ENCODE assay signal across 8 cellular contexts in genomic region chr7:101125989-101126650, GRCh38. TPM values are rescaled to one million over a fixed set of nuclear protein-coding genes. Genes with fewer than 3 reads are reported as not detected.
DNase-seq lines count a peak whose midpoint lies in the region; ATAC-seq, FAIRE-seq and TF ChIP-seq lines count a peak whose summit lies in the region.

No MANE protein-coding gene starts in this region.

- H2BK15ac ChIP-seq in H1 (ENCODE audit: low read length), result no peak overlapping the region; the same call in 1 of the 2 replicates

- H3K27me3 ChIP-seq in H1 (replicated peaks in 1 of 4; ENCODE audit: control insufficient read depth in 3 of 4, extremely low read depth in 1 of 4, insufficient read depth in 3 of 4, low read length in 3 of 4) (no peaks in the 10 kb centered on the region; a peak in 1 of 7 replicates), mucosa of stomach (ENCODE audit: control insufficient read depth, insufficient read depth, low read length) (peaks cover 18% of the 10 kb centered on the region)

- peak overlapping the region; percentile 88; the same call in 1 of the 2 replicates for H2BK20ac ChIP-seq in H1 (ENCODE audit: low read length)

- H3K23ac ChIP-seq in H1 (ENCODE audit: insufficient read length), result no peak overlapping the region

- no peaks in the 10 kb centered on the region; the same call in 1 of the 2 replicates for H3K23me2 ChIP-seq in H1 (ENCODE audit: low read depth, low read length)

- TF ChIP-seq CTCF in H1 (IDR thresholded peaks at IDR 0.05; ENCODE audit: control extremely low read depth in 1 of 3, insufficient read depth in 1 of 3, low read depth in 1 of 3, low read length in 3 of 3), result no peak
- no peak for TF ChIP-seq CTCF in Calu3 (IDR thresholded peaks at IDR 0.05; ENCODE audit: unreplicated experiment)

- no peaks in the 10 kb centered on the region for H3K27me3 Mint-ChIP-seq in Calu3 (ENCODE audit: unreplicated experiment)

- CTCF ChIA-PET in H1 (lab: Charles Lee; ENCODE audit: partially characterized antibody) (interaction anchor here (0.6 to 8.3 kb wide), 14 partner anchors 9 to 159 kb away, joined by 3 to 80 read pairs (median 4); no protein-coding TSS in a partner anchor), Calu3 (lab: Charles Lee) (interaction anchor here (1.0 kb wide), 1 partner anchor 18 kb away, joined by 4 read pairs; no protein-coding TSS in a partner anchor)

- peak overlapping the region; percentile 36 for H3K4ac ChIP-seq in H1 (replicated peaks; ENCODE audit: insufficient read length, low read depth, low read length)

- H3K79me2 ChIP-seq in H1 (ENCODE audit: control insufficient read depth in 1 of 2, insufficient read depth in 2 of 2, low read length in 2 of 2), result no peaks in the 10 kb centered on the region

- peak overlapping the region; percentile 57 to 70; a peak in 3 of 4 replicates for H3K4me2 ChIP-seq in H1 (ENCODE audit: insufficient read depth in 1 of 2, low read depth in 2 of 2, low read length in 2 of 2)

- H2AK5ac ChIP-seq in H1 (ENCODE audit: low read depth, low read length), result no peak overlapping the region

- H3K56ac ChIP-seq in H1 (replicated peaks; ENCODE audit: insufficient read length, low read depth, low read length), result no peak overlapping the region

- H2BK120ac ChIP-seq in H1 (replicated peaks; ENCODE audit: low read depth, low read length), result peak overlapping the region; percentile 18

- peak overlapping the region; percentile 67 for H4K91ac ChIP-seq in H1 (replicated peaks; ENCODE audit: insufficient read length, low read length)

- WGBS in H1 (ENCODE audit: extremely low coverage in 1 of 2, insufficient coverage in 1 of 2, insufficient read length in 1 of 2, insufficient replicate concordance in 2 of 2, low coverage in 1 of 2, low lambda C conversion rate in 2 of 2, missing lambda C conversion rate in 1 of 2), 2 experiments, result 86% methylated on average over 15 of the region's 15 CpGs; no CpG with 5 or more reads in 1 of the 2 experiments

- H3K18ac ChIP-seq in H1 (ENCODE audit: extremely low read depth, low read length), result peak overlapping the region; percentile 25; the same call in 1 of the 2 replicates

- H3K4me3 Mint-ChIP-seq in Calu3 (ENCODE audit: low read depth, unreplicated experiment), result no peak overlapping the region

- BruUV-seq in Calu3 (replicated peaks; lab: Mats Ljungman, UMichigan), result no TSS peak

- H4K20me1 ChIP-seq in H1 (replicated peaks in 1 of 2; ENCODE audit: control insufficient read depth in 1 of 2, insufficient read depth in 2 of 2, low read length in 2 of 2), result no peaks in the 10 kb centered on the region

- H3K27ac ChIP-seq in H1 (ENCODE audit: low read depth, low read length), result no peak overlapping the region

- H3K4me3 ChIP-seq in H1 (ENCODE audit: extremely low read depth in 1 of 4, insufficient read depth in 2 of 4, low read depth in 3 of 4, low read length in 4 of 4) (no peak overlapping the region), mucosa of stomach (ENCODE audit: low read length) (no peak overlapping the region)

- peak overlapping the region; percentile 97; the same call in 1 of the 2 replicates for H2BK12ac ChIP-seq in H1 (ENCODE audit: low read depth, low read length)

- POLR2A ChIA-PET in H1 (lab: Charles Lee; ENCODE audit: partially characterized antibody), result interaction anchor here (0.6 to 3.2 kb wide), 7 partner anchors 9 to 236 kb away, joined by 3 to 15 read pairs (median 3); no protein-coding TSS in a partner anchor

- no peak overlapping the region for H3K14ac ChIP-seq in H1 (ENCODE audit: insufficient read length)

- DNase-seq in Ammon's horn (ENCODE audit: low spot score) (peak; percentile 60), NCI-H2196 treated with DMSO at 0.1 percent for 48 hours (lab: John Stamatoyannopoulos, UW; ENCODE audit: unreplicated experiment) (peak; percentile 52), H1 (ENCODE audit: low read depth in 1 of 2, low spot score in 2 of 2) (no peak), DMS153 treated with DMSO at 0.1 percent for 48 hours (lab: John Stamatoyannopoulos, UW; ENCODE audit: unreplicated experiment) (no peak), Calu3 (no peak)
- no peak for DNase-seq in activated CD8-positive, alpha-beta memory T cell treated with anti-CD3 and anti-CD28 coated beads, Interleukin-2, amount 50 U/mL, for 4 hours

- TF ChIP-seq RAD21 in H1 (IDR thresholded peaks at IDR 0.05 in 1 of 2, conservative IDR thresholded peaks at IDR 0.05 in 1 of 2; ENCODE audit: low read depth in 2 of 2, low read length in 2 of 2), result no peak

- peak overlapping the region; percentile 10; the same call in 1 of the 2 replicates for H2BK5ac ChIP-seq in H1 (ENCODE audit: low read depth, low read length)

- H3K9ac ChIP-seq in H1 (replicated peaks in 1 of 4; ENCODE audit: extremely low read depth in 1 of 4, low read depth in 3 of 4, low read length in 3 of 4) (no peak overlapping the region), mucosa of stomach (ENCODE audit: low read length) (peak overlapping the region; percentile 45)

- TF ChIP-seq POLR2A in H1 (IDR thresholded peaks at IDR 0.05; ENCODE audit: control extremely low read depth in 1 of 2, low read depth in 2 of 2, low read length in 2 of 2), result no peak

- H3K9me3 Mint-ChIP-seq in Calu3 (ENCODE audit: low read depth, unreplicated experiment), result no peaks in the 10 kb centered on the region

- H3K9me3 ChIP-seq in H1 (ENCODE audit: insufficient read depth in 2 of 2, low read depth in 1 of 2, low read length in 1 of 2), result peaks cover 0 to 4% of the 10 kb centered on the region in 2 experiments; a peak in 1 of 4 replicates
- no peaks in the 10 kb centered on the region for H3K9me3 ChIP-seq in mucosa of stomach (ENCODE audit: control insufficient read depth, low read length)

- no peak for TF ChIP-seq EP300 in H1 (IDR thresholded peaks at IDR 0.05; ENCODE audit: borderline replicate concordance in 1 of 2, low read depth in 2 of 2, low read length in 2 of 2)

- ATAC-seq in GM21447 (IDR thresholded peaks at IDR 0.05; ENCODE audit: unreplicated experiment), result peak; percentile 65

- no peak overlapping the region for H3K27ac Mint-ChIP-seq in Calu3 (ENCODE audit: unreplicated experiment)

- intact Hi-C loops in Calu3 (cut with micrococcal nuclease; ENCODE audit: unreplicated experiment), result no loop called here

- H3K4me1 ChIP-seq in H1 (replicated peaks in 1 of 4; ENCODE audit: control insufficient read depth in 3 of 4, insufficient read depth in 4 of 4, low read length in 3 of 4) (peaks cover 11 to 19% (median 12%) of the 10 kb centered on the region in 4 experiments), mucosa of stomach (ENCODE audit: control insufficient read depth, insufficient read depth, low read length) (peaks cover 37% of the 10 kb centered on the region)

- no peak overlapping the region; the same call in 1 of the 2 replicates for H2AFZ ChIP-seq in H1 (ENCODE audit: low read length)

- H3K36me3 Mint-ChIP-seq in Calu3 (ENCODE audit: insufficient read depth, unreplicated experiment), result no peaks in the 10 kb centered on the region

- H4K8ac ChIP-seq in H1 (ENCODE audit: extremely low read depth, insufficient read depth, low read length), result no peak overlapping the region

- H3K36me3 ChIP-seq in H1 (ENCODE audit: control insufficient read depth in 2 of 4, insufficient read depth in 4 of 4, low read length in 3 of 4) (no peaks in the 10 kb centered on the region), mucosa of stomach (ENCODE audit: control insufficient read depth, insufficient read depth, low read length) (no peaks in the 10 kb centered on the region)

- no peak overlapping the region for H4K5ac ChIP-seq in H1 (ENCODE audit: insufficient read length, low read depth, low read length)

- no peaks in the 10 kb centered on the region for H3K79me1 ChIP-seq in H1 (ENCODE audit: low read depth, low read length)

- FAIRE-seq in H1 (lab: Jason Lieb, UNC), result no peak

- peaks cover 21% of the 10 kb centered on the region for H3K4me1 Mint-ChIP-seq in Calu3 (ENCODE audit: low read depth, unreplicated experiment)

RNA-seq across cellular contexts. Expression of gene SERPINE1, which starts 0.8 kb away (rescaled TPM):
- 5.6 and 6.8 TPM in 2 replicates for total RNA-seq in H1 (2021; fragmentation: NEBNext Ultra II Directional; extraction: Animal tissue kit (Norgen Biotek cat#: 25700))
- polyA plus RNA-seq in H1 (2011; rRNA removed), result 3.7 and 3.8 TPM in 2 replicates
- 3.4 TPM for polyA plus RNA-seq in H1 (2011; cell fraction: cytosol; rRNA removed)
- polyA plus RNA-seq in H1 (2011; cell fraction: nucleus; rRNA removed), result 2.8 TPM
- polyA plus RNA-seq in H1 (2012, experiment 1 of 2), result 2.5 to 2.9 TPM (median 2.7 TPM) in 4 replicates
- polyA plus RNA-seq in H1 (2012, experiment 2 of 2), result 1.9 TPM
- polyA plus RNA-seq in H1 (2013, experiment 1 of 2), result 20.1 TPM
- polyA plus RNA-seq in H1 (2013, experiment 2 of 2), result 28.6 TPM
- 4.2 and 4.4 TPM in 2 replicates for polyA minus RNA-seq in H1 (2011; rRNA and poly(A)+ RNA removed)
- polyA minus RNA-seq in H1 (2011; cell fraction: cytosol; rRNA and poly(A)+ RNA removed), result 1.9 TPM
- polyA minus RNA-seq in H1 (2011; cell fraction: nucleus; rRNA and poly(A)+ RNA removed), result 1.00 TPM
- total RNA-seq in Calu3 (2022), result 1.1 and 1.8 TPM in 2 replicates

RNA-seq across cellular contexts. Expression of gene AP1S1, which starts 28.2 kb away (rescaled TPM):
- total RNA-seq in H1 (2021; fragmentation: NEBNext Ultra II Directional; extraction: Animal tissue kit (Norgen Biotek cat#: 25700)), result 56.0 and 56.1 TPM in 2 replicates
- polyA plus RNA-seq in H1 (2011; rRNA removed), result 59.3 and 72.3 TPM in 2 replicates
- polyA plus RNA-seq in H1 (2011; cell fraction: cytosol; rRNA removed), result 115 TPM
- 109 TPM for polyA plus RNA-seq in H1 (2011; cell fraction: nucleus; rRNA removed)
- 81.1 to 105 TPM (median 95.8 TPM) in 4 replicates for polyA plus RNA-seq in H1 (2012, experiment 1 of 2)
- polyA plus RNA-seq in H1 (2012, experiment 2 of 2), result 90.0 TPM
- polyA plus RNA-seq in H1 (2013, experiment 1 of 2), result 35.2 TPM
- polyA plus RNA-seq in H1 (2013, experiment 2 of 2), result 33.6 TPM
- polyA minus RNA-seq in H1 (2011; rRNA and poly(A)+ RNA removed), result 47.0 and 58.4 TPM in 2 replicates
- polyA minus RNA-seq in H1 (2011; cell fraction: cytosol; rRNA and poly(A)+ RNA removed), result 17.9 TPM
- polyA minus RNA-seq in H1 (2011; cell fraction: nucleus; rRNA and poly(A)+ RNA removed), result 16.7 TPM
- total RNA-seq in Calu3 (2022), result 45.6 and 61.6 TPM in 2 replicates

RNA-seq across cellular contexts. Expression of gene VGF, which starts 39.2 kb away (rescaled TPM):
- 7.0 and 7.4 TPM in 2 replicates for total RNA-seq in H1 (2021; fragmentation: NEBNext Ultra II Directional; extraction: Animal tissue kit (Norgen Biotek cat#: 25700))
- polyA plus RNA-seq in H1 (2011; rRNA removed), result 1.6 and 3.0 TPM in 2 replicates
- 2.2 TPM for polyA plus RNA-seq in H1 (2011; cell fraction: cytosol; rRNA removed)
- polyA plus RNA-seq in H1 (2011; cell fraction: nucleus; rRNA removed), result 4.2 TPM
- 8.2 to 13.3 TPM (median 11.5 TPM) in 4 replicates for polyA plus RNA-seq in H1 (2012, experiment 1 of 2)
- 6.6 TPM for polyA plus RNA-seq in H1 (2012, experiment 2 of 2)
- 29.9 TPM for polyA plus RNA-seq in H1 (2013, experiment 1 of 2)
- 28.2 TPM for polyA plus RNA-seq in H1 (2013, experiment 2 of 2)
- 0.19 and 0.20 TPM in 2 replicates for polyA minus RNA-seq in H1 (2011; rRNA and poly(A)+ RNA removed)
- polyA minus RNA-seq in H1 (2011; cell fraction: cytosol; rRNA and poly(A)+ RNA removed), result 3.1 TPM
- polyA minus RNA-seq in H1 (2011; cell fraction: nucleus; rRNA and poly(A)+ RNA removed), result 1.2 TPM
- 0.14 and 0.81 TPM in 2 replicates for total RNA-seq in Calu3 (2022)

RNA-seq across cellular contexts. Expression of gene TRIM56, which starts 40.8 kb away (rescaled TPM):
- 17.5 and 18.8 TPM in 2 replicates for total RNA-seq in H1 (2021; fragmentation: NEBNext Ultra II Directional; extraction: Animal tissue kit (Norgen Biotek cat#: 25700))
- polyA plus RNA-seq in H1 (2011; rRNA removed), result 2.0 and 3.4 TPM in 2 replicates
- 3.5 TPM for polyA plus RNA-seq in H1 (2011; cell fraction: cytosol; rRNA removed)
- 11.9 TPM for polyA plus RNA-seq in H1 (2011; cell fraction: nucleus; rRNA removed)
- 11.8 to 21.3 TPM (median 14.5 TPM) in 4 replicates for polyA plus RNA-seq in H1 (2012, experiment 1 of 2)
- polyA plus RNA-seq in H1 (2012, experiment 2 of 2), result 3.0 TPM
- polyA plus RNA-seq in H1 (2013, experiment 1 of 2), result 9.3 TPM
- 8.3 TPM for polyA plus RNA-seq in H1 (2013, experiment 2 of 2)
- 6.9 and 9.2 TPM in 2 replicates for polyA minus RNA-seq in H1 (2011; rRNA and poly(A)+ RNA removed)
- 5.9 TPM for polyA minus RNA-seq in H1 (2011; cell fraction: cytosol; rRNA and poly(A)+ RNA removed)
- 9.1 TPM for polyA minus RNA-seq in H1 (2011; cell fraction: nucleus; rRNA and poly(A)+ RNA removed)
- 44.5 and 62.6 TPM in 2 replicates for total RNA-seq in Calu3 (2022)

RNA-seq across cellular contexts. Expression of gene NAT16, which starts 54.0 kb away (rescaled TPM):
- total RNA-seq in H1 (2021; fragmentation: NEBNext Ultra II Directional; extraction: Animal tissue kit (Norgen Biotek cat#: 25700)), result 0.84 and 1.0 TPM in 2 replicates
- 0.26 and 0.47 TPM in 2 replicates for polyA plus RNA-seq in H1 (2011; rRNA removed)
- 1.1 TPM for polyA plus RNA-seq in H1 (2011; cell fraction: cytosol; rRNA removed)
- polyA plus RNA-seq in H1 (2011; cell fraction: nucleus; rRNA removed), result 1.7 TPM
- 0.62 to 1.2 TPM (median 0.80 TPM) in 4 replicates for polyA plus RNA-seq in H1 (2012, experiment 1 of 2)
- polyA plus RNA-seq in H1 (2012, experiment 2 of 2), result 0.59 TPM
- polyA plus RNA-seq in H1 (2013, experiment 1 of 2), result 0.55 TPM
- polyA plus RNA-seq in H1 (2013, experiment 2 of 2), result 0.37 TPM
- 0.16 TPM in 1 of 2 replicates, not detected in the other for polyA minus RNA-seq in H1 (2011; rRNA and poly(A)+ RNA removed)
- polyA minus RNA-seq in H1 (2011; cell fraction: cytosol; rRNA and poly(A)+ RNA removed), result not detected
- polyA minus RNA-seq in H1 (2011; cell fraction: nucleus; rRNA and poly(A)+ RNA removed), result 1.00 TPM
- total RNA-seq in Calu3 (2022), result not detected in 2 replicates

Comparison
In these comparisons a context has a peak if more than half of its experiments do, and no peak if none do; other contexts are left out.
1. DNase-seq: peak in Ammon's horn (single experiment) and NCI-H2196 treated with DMSO at 0.1 percent for 48 hours (single experiment); none in H1 (0 of 2), DMS153 treated with DMSO at 0.1 percent for 48 hours (single experiment), Calu3 (single experiment) and activated CD8-positive, alpha-beta memory T cell treated with anti-CD3 and anti-CD28 coated beads, Interleukin-2, amount 50 U/mL, for 4 hours (single experiment).